15 cellular contexts compared by ENCODE assay signal in genomic region chr10:61280303-61280702, GRCh38.
DNase-seq lines count a peak whose midpoint lies in the region; ATAC-seq, FAIRE-seq and TF ChIP-seq lines count a peak whose summit lies in the region.
"Had no signal": no experiment of that assay in that cellular context is flagged by ENCODE, and none has a peak within 500 bp of the region (broad histone marks: within the 10 kb centered on the region; RNA-seq: fewer than 3 reads in every experiment).

No MANE protein-coding gene starts in this region.

- ATAC-seq in HG02763 (IDR thresholded peaks at IDR 0.05; ENCODE audit: unreplicated experiment): no peak
- no peak for ATAC-seq in GM21717 (IDR thresholded peaks at IDR 0.05; ENCODE audit: unreplicated experiment)
- no peak for ATAC-seq in GM18867 (IDR thresholded peaks at IDR 0.05; ENCODE audit: unreplicated experiment)
- ATAC-seq: activated CD4-positive, alpha-beta T cell treated with anti-CD3 and anti-CD28 coated beads for 36 hours; activated T-cell treated with anti-CD3 and anti-CD28 coated beads, Interleukin-2, amount 50 U/mL, for 72 hours; upper lobe of right lung had no signal

- no peak overlapping the region for H3K4me2 ChIP-seq in SK-N-SH

- FAIRE-seq in HTR-8/SVneo (lab: Jason Lieb, UNC): no peak
- FAIRE-seq: GM12891 had no signal

- no peak overlapping the region for H3K9ac ChIP-seq in SK-N-SH

- H3K36me3 ChIP-seq in SK-N-SH (replicated peaks in 1 of 2; ENCODE audit: control insufficient read depth in 1 of 2, insufficient read depth in 2 of 2, low read length in 1 of 2): no peaks in the 10 kb centered on the region
- H3K36me3 ChIP-seq: upper lobe of right lung had no signal

- H3K9me3 ChIP-seq in SK-N-SH: no peaks in the 10 kb centered on the region
- H3K9me3 ChIP-seq: upper lobe of right lung had no signal

- CTCF ChIA-PET in SK-N-SH (lab: Yijun Ruan, JAX): interaction anchor here (1.3 kb wide), 1 partner anchor 139 kb away, joined by 3 read pairs; no protein-coding TSS in a partner anchor

- no peaks in the 10 kb centered on the region for H4K20me1 ChIP-seq in SK-N-SH (ENCODE audit: insufficient read depth)

- TF ChIP-seq CTCF in SK-N-SH (IDR thresholded peaks at IDR 0.05) (no peak), fibroblast of the aortic adventitia (IDR thresholded peaks at IDR 0.05; ENCODE audit: insufficient read depth, low read length) (no peak)

- H3K4me3 ChIP-seq in SK-N-SH (ENCODE audit: low read depth in 2 of 2, low read length in 1 of 2) (no peak overlapping the region), fibroblast of the aortic adventitia (ENCODE audit: low read depth, low read length) (no peak overlapping the region)
- H3K4me3 ChIP-seq: upper lobe of right lung had no signal

- no peaks in the 10 kb centered on the region for H3K79me2 ChIP-seq in SK-N-SH (ENCODE audit: insufficient read depth)

- DNase-seq in AG20443 (ENCODE audit: low spot score): peak; percentile 20
- DNase-seq in HTR-8/SVneo (ENCODE audit: insufficient read length, low spot score): peak; percentile 14
- no peak for DNase-seq in SK-N-SH
- peak; percentile 56 for DNase-seq in fibroblast of the aortic adventitia (ENCODE audit: low read depth)
- DNase-seq in T-helper 9 cell: no peak
- DNase-seq: activated CD4-positive, alpha-beta T cell treated with anti-CD3 and anti-CD28 coated beads for 36 hours; activated T-cell treated with anti-CD3 and anti-CD28 coated beads, Interleukin-2, amount 50 U/mL, for 72 hours; DMS79; effector CD4-positive, alpha-beta T cell; stimulated activated CD4-positive, alpha-beta T cell treated with anti-CD3 and anti-CD28 coated beads, Interleukin-4, amount 100 ng/mL, for 1 hour; upper lobe of right lung had no signal

- no peaks in the 10 kb centered on the region for H3K27me3 ChIP-seq in SK-N-SH (ENCODE audit: insufficient read depth)
- H3K27me3 ChIP-seq: upper lobe of right lung had no signal

- WGBS in SK-N-SH (ENCODE audit: low lambda C conversion rate): 45% methylated on average over 3 of the region's 3 CpGs

- TF ChIP-seq RAD21 in SK-N-SH (IDR thresholded peaks at IDR 0.05; ENCODE audit: low read length): no peak

- TF ChIP-seq EP300 in SK-N-SH (IDR thresholded peaks at IDR 0.05; ENCODE audit: borderline replicate concordance in 1 of 2, low read depth in 1 of 2, low read length in 1 of 2): peak in 1 of 2 experiments; percentile 66; a peak in 1 of 4 replicates

- H2AFZ ChIP-seq in SK-N-SH (ENCODE audit: low read depth): no peak overlapping the region

- no peaks in the 10 kb centered on the region for H3K9me2 ChIP-seq in SK-N-SH

- no peaks in the 10 kb centered on the region for H3F3A ChIP-seq in SK-N-SH (replicated peaks; ENCODE audit: insufficient read depth)

- H3K27ac ChIP-seq in SK-N-SH (ENCODE audit: low read depth in 2 of 2, low read length in 1 of 2): 0 out of 4 replicates have a peak overlapping the region, but pooled peaks of 1 of the 2 experiments have one; percentile 23
- H3K27ac ChIP-seq: upper lobe of right lung had no signal

- POLR2A ChIA-PET in SK-N-SH (lab: Yijun Ruan, JAX): no interaction called here

- no peaks in the 10 kb centered on the region; a peak in 1 of 4 replicates for H3K4me1 ChIP-seq in SK-N-SH (ENCODE audit: control insufficient read depth in 1 of 2, insufficient read depth in 2 of 2, low read depth in 1 of 2, low read length in 1 of 2)

TF ChIP-seq in SK-N-SH, 30 proteins besides CTCF, POLR2A, EP300 and RAD21:
- TF ChIP-seq RFX5 (IDR thresholded peaks at IDR 0.05; ENCODE audit: low read length) (no peak), ELF1 (IDR thresholded peaks at IDR 0.05) (0 out of 2 replicates have a peak, but pooled peaks have one; percentile 12), SMC3 (IDR thresholded peaks at IDR 0.05; ENCODE audit: low read depth, low read length) (no peak), MEF2A (IDR thresholded peaks at IDR 0.05; ENCODE audit: borderline replicate concordance, low read depth) (peak; percentile 73; the same call in 1 of the 2 replicates), JUND (IDR thresholded peaks at IDR 0.05) (peak; percentile 81), RXRA (IDR thresholded peaks at IDR 0.05; ENCODE audit: borderline replicate concordance, low read depth) (peak; percentile 30; the same call in 1 of the 2 replicates), NFIC (IDR thresholded peaks at IDR 0.05; ENCODE audit: borderline replicate concordance) (peak; percentile 57; the same call in 1 of the 2 replicates), NRF1 (IDR thresholded peaks at IDR 0.05; ENCODE audit: low read depth, low read length) (no peak), PBX3 (IDR thresholded peaks at IDR 0.05) (peak; percentile 94), YY1 (IDR thresholded peaks at IDR 0.05; ENCODE audit: low read depth) (peak; percentile 39; the same call in 1 of the 2 replicates), TCF12 (IDR thresholded peaks at IDR 0.05) (peak; percentile 63), FOSL2 (IDR thresholded peaks at IDR 0.05; ENCODE audit: borderline replicate concordance, low read depth) (peak; percentile 77)

Comparison
In these comparisons a context has a peak if more than half of its experiments do, and no peak if none do; other contexts are left out.
1. DNase-seq: peak in AG20443 (single experiment), HTR-8/SVneo (single experiment) and fibroblast of the aortic adventitia (single experiment); none in SK-N-SH (single experiment) and T-helper 9 cell (single experiment).